Comparison of ENCODE assay signal across 26 cellular contexts in genomic region chr6:141641406-141641805, GRCh38.
DNase-seq lines count a peak whose midpoint lies in the region; ATAC-seq and TF ChIP-seq lines count a peak whose summit lies in the region.
"Had no signal": no experiment of that assay in that cellular context is flagged by ENCODE, and none has a peak within 500 bp of the region (broad histone marks: within the 10 kb centered on the region; RNA-seq: fewer than 3 reads in every experiment).

No MANE protein-coding gene starts in this region.

- H3K4me3 Mint-ChIP-seq in brain (no peak overlapping the region), neural crest cell (no peak overlapping the region)
- H3K4me3 Mint-ChIP-seq: activated CD4-positive, alpha-beta T cell treated with anti-CD3 and anti-CD28 coated beads, Interleukin-2, amount 10 ng/mL, durations not matched to agents 24 days and 14 days; activated T-cell treated with anti-CD3 and anti-CD28 coated beads, Interleukin-2, amount 50 U/mL, for 4 hours; CD4-positive, alpha-beta T cell; T-helper 17 cell had no signal

- H3K23ac ChIP-seq in IMR-90 (ENCODE audit: low read depth, low read length): no peak overlapping the region

- no TSS peak for BruUV-seq in IMR-90 (replicated peaks; lab: Mats Ljungman, UMichigan)

- H3K14ac ChIP-seq in IMR-90 (replicated peaks; ENCODE audit: low read depth, low read length): no peak overlapping the region

- no peak for DNase-seq in BJ (ENCODE audit: low read depth)
- DNase-seq in IMR-90: no peak
- DNase-seq in neural crest cell (ENCODE audit: low read depth, low spot score): no peak
- no peak for DNase-seq in activated T-cell treated with anti-CD3 and anti-CD28 coated beads, Interleukin-2, amount 50 U/mL, for 48 hours
- DNase-seq: activated CD4-positive, alpha-beta T cell treated with anti-CD3 and anti-CD28 coated beads, Interleukin-2, amount 10 ng/mL, durations not matched to agents 24 days and 14 days; activated naive CD4-positive, alpha-beta T cell; activated T-cell treated with anti-CD3 and anti-CD28 coated beads, Interleukin-2, amount 50 U/mL, for 4 hours; amniotic stem cell; CD4-positive, alpha-beta T cell; DMS153; GDM1; head of caudate nucleus; mammary epithelial cell; NCI-H1436 treated with DMSO at 0.1 percent for 48 hours; NCI-H2171; NCI-H524; nucleus accumbens; small intestine; stimulated activated CD4-positive, alpha-beta T cell treated with anti-CD3 and anti-CD28 coated beads, Interleukin-1b, Interleukin-23, amount 100 ng/mL, for 48 hours; T-helper 17 cell; upper lobe of right lung had no signal

- H3K27ac Mint-ChIP-seq in brain (no peak overlapping the region), neural crest cell (ENCODE audit: unreplicated experiment) (no peak overlapping the region)
- H3K27ac Mint-ChIP-seq: activated CD4-positive, alpha-beta T cell treated with anti-CD3 and anti-CD28 coated beads, Interleukin-2, amount 10 ng/mL, durations not matched to agents 24 days and 14 days; CD4-positive, alpha-beta T cell; T-helper 17 cell had no signal

- H3K4me3 ChIP-seq in BJ (ENCODE audit: low read depth, low read length) (no peak overlapping the region), IMR-90 (ENCODE audit: insufficient read depth, low read depth, low read length) (no peak overlapping the region)
- H3K4me3 ChIP-seq: cardiac muscle cell, K562, upper lobe of right lung had no signal

- no peaks in the 10 kb centered on the region for H3K9me3 ChIP-seq in IMR-90 (ENCODE audit: control insufficient read depth, insufficient read depth, low read length)
- H3K9me3 ChIP-seq: upper lobe of right lung had no signal

- H2BK120ac ChIP-seq in IMR-90 (ENCODE audit: low read depth, low read length): no peak overlapping the region

- H3K9me1 ChIP-seq in IMR-90 (ENCODE audit: insufficient read depth, low read length): peaks cover 3% of the 10 kb centered on the region; the same call in 1 of the 2 replicates

- no peak for TF ChIP-seq POLR2A in IMR-90 (IDR thresholded peaks at IDR 0.05; ENCODE audit: low read depth, low read length)

- no peaks in the 10 kb centered on the region for H3K79me1 ChIP-seq in IMR-90 (ENCODE audit: low read depth in 1 of 2, low read length in 2 of 2)

- no peak overlapping the region for H2AK5ac ChIP-seq in IMR-90 (ENCODE audit: low read depth, low read length)

- in situ Hi-C loops in IMR-90 (cut with MboI; ENCODE audit: low sequenced_read_pairs): no loop called here

- no peak overlapping the region for H3K56ac ChIP-seq in IMR-90 (ENCODE audit: extremely low read depth, insufficient read depth, low read length)

- peaks cover 3% of the 10 kb centered on the region for H3K27me3 Mint-ChIP-seq in brain
- no peaks in the 10 kb centered on the region for H3K27me3 Mint-ChIP-seq in neural crest cell (ENCODE audit: low read depth)
- H3K27me3 Mint-ChIP-seq: activated CD4-positive, alpha-beta T cell treated with anti-CD3 and anti-CD28 coated beads, Interleukin-2, amount 10 ng/mL, durations not matched to agents 24 days and 14 days; CD4-positive, alpha-beta T cell; T-helper 17 cell had no signal

- H3K36me3 Mint-ChIP-seq in brain (no peaks in the 10 kb centered on the region), neural crest cell (ENCODE audit: low read depth) (no peaks in the 10 kb centered on the region)

- TF ChIP-seq CTCF in BJ (IDR thresholded peaks at IDR 0.05; ENCODE audit: insufficient read depth, low read depth, low read length) (0 out of 2 replicates have a peak, but pooled peaks have one; percentile 5), IMR-90 (conservative IDR thresholded peaks at IDR 0.05; ENCODE audit: low read depth, low read length) (peak; percentile 32; the same call in 1 of the 2 replicates), brain (conservative IDR thresholded peaks at IDR 0.05) (peak; percentile 27 to 32), neural crest cell (conservative IDR thresholded peaks at IDR 0.05) (peak; percentile 33)

- H3K4me1 ChIP-seq in IMR-90 (ENCODE audit: control insufficient read depth, insufficient read depth, low read length): no peaks in the 10 kb centered on the region
- H3K4me1 ChIP-seq: upper lobe of right lung had no signal

- H4K91ac ChIP-seq in IMR-90 (ENCODE audit: insufficient read depth, low read depth, low read length): no peak overlapping the region

- H4K20me1 ChIP-seq in IMR-90 (ENCODE audit: insufficient read depth, low read length): no peaks in the 10 kb centered on the region

- intact Hi-C loops in IMR-90 (cut with micrococcal nuclease): no loop called here

- no peak overlapping the region for H3K9ac ChIP-seq in IMR-90 (ENCODE audit: low read depth, low read length)

- no peak overlapping the region for H2BK15ac ChIP-seq in IMR-90 (ENCODE audit: low read depth, low read length)

- ATAC-seq in IMR-90 (ENCODE audit: low read depth) (no peak), HG02973 (IDR thresholded peaks at IDR 0.05; ENCODE audit: unreplicated experiment) (no peak), GM19395 (IDR thresholded peaks at IDR 0.05; ENCODE audit: unreplicated experiment) (no peak)
- ATAC-seq: activated T-cell treated with anti-CD3 and anti-CD28 coated beads, Interleukin-2, amount 50 U/mL, for 4 hours; K562; T-helper 17 cell; upper lobe of right lung had no signal

- H4K8ac ChIP-seq in IMR-90 (ENCODE audit: low read depth in 2 of 2, low read length in 2 of 2): no peak overlapping the region

- H3K36me3 ChIP-seq in BJ (ENCODE audit: control insufficient read depth, insufficient read depth, low read length) (no peaks in the 10 kb centered on the region), IMR-90 (ENCODE audit: control insufficient read depth, insufficient read depth, low read length) (no peaks in the 10 kb centered on the region)
- H3K36me3 ChIP-seq: cardiac muscle cell, upper lobe of right lung had no signal

- H4K5ac ChIP-seq in IMR-90 (ENCODE audit: low read depth, low read length): no peak overlapping the region

- no peak overlapping the region for H3K4me2 ChIP-seq in IMR-90 (ENCODE audit: low read depth, low read length)

- H2BK20ac ChIP-seq in IMR-90 (ENCODE audit: low read depth, low read length): no peak overlapping the region

- no peak overlapping the region for H3K27ac ChIP-seq in IMR-90 (ENCODE audit: insufficient read depth, low read length)
- H3K27ac ChIP-seq: cardiac muscle cell, upper lobe of right lung had no signal

- no peak overlapping the region for H2BK5ac ChIP-seq in IMR-90 (ENCODE audit: low read depth, low read length, poor library complexity, severe bottlenecking)

- H3K4ac ChIP-seq in IMR-90 (ENCODE audit: low read depth, low read length): no peak overlapping the region

- H2AK9ac ChIP-seq in IMR-90 (replicated peaks; ENCODE audit: low read depth, low read length, poor library complexity): no peak overlapping the region

- WGBS in IMR-90 (ENCODE audit: extremely low coverage in 2 of 2, insufficient read length in 1 of 2), 2 experiments: no CpG with 5 or more reads among the region's 1 CpG

- POLR2A ChIA-PET in BJ (lab: Charles Lee) (no interaction called here), IMR-90 (lab: Charles Lee; ENCODE audit: unreplicated experiment) (no interaction called here)

- CTCF ChIA-PET in BJ (lab: Yijun Ruan, JAX): interaction anchor here (0.6 kb wide), 1 partner anchor 232 kb away, joined by 4 read pairs; no protein-coding TSS in a partner anchor
- CTCF ChIA-PET in IMR-90 (lab: Yijun Ruan, JAX): no interaction called here

- H3K9me3 Mint-ChIP-seq in brain (peaks cover 0 to 4% (median 0%) of the 10 kb centered on the region in 5 experiments), neural crest cell (peaks cover 3% of the 10 kb centered on the region)
- H3K9me3 Mint-ChIP-seq: activated CD4-positive, alpha-beta T cell treated with anti-CD3 and anti-CD28 coated beads, Interleukin-2, amount 10 ng/mL, durations not matched to agents 24 days and 14 days; activated T-cell treated with anti-CD3 and anti-CD28 coated beads, Interleukin-2, amount 50 U/mL, for 4 hours; CD4-positive, alpha-beta T cell had no signal

- H3K18ac ChIP-seq in IMR-90 (ENCODE audit: low read depth, low read length): no peak overlapping the region

- no peak overlapping the region for H2AFZ ChIP-seq in IMR-90 (replicated peaks; ENCODE audit: low read length, poor library complexity)

- peak; percentile 14; the same call in 1 of the 2 replicates for TF ChIP-seq RAD21 in IMR-90 (IDR thresholded peaks at IDR 0.05; ENCODE audit: low read length)

- peaks cover 19% of the 10 kb centered on the region for H3K4me1 Mint-ChIP-seq in brain
- no peaks in the 10 kb centered on the region for H3K4me1 Mint-ChIP-seq in neural crest cell
- H3K4me1 Mint-ChIP-seq: activated CD4-positive, alpha-beta T cell treated with anti-CD3 and anti-CD28 coated beads, Interleukin-2, amount 10 ng/mL, durations not matched to agents 24 days and 14 days; T-helper 17 cell had no signal

- H3K27me3 ChIP-seq in BJ (ENCODE audit: control insufficient read depth, insufficient read depth, low read length) (no peaks in the 10 kb centered on the region), IMR-90 (ENCODE audit: control insufficient read depth, insufficient read depth, low read length) (no peaks in the 10 kb centered on the region)
- H3K27me3 ChIP-seq: cardiac muscle cell, upper lobe of right lung had no signal

- dilution Hi-C loops in IMR-90 (cut with HindIII; ENCODE audit: low sequenced_read_pairs, unreplicated experiment): no loop called here

TF ChIP-seq in IMR-90, 13 proteins besides CTCF, POLR2A, EP300 and RAD21:
- TF ChIP-seq BHLHE40 (IDR thresholded peaks at IDR 0.05; ENCODE audit: low read depth, low read length): no peak
- TF ChIP-seq USF2 (IDR thresholded peaks at IDR 0.05; ENCODE audit: low read depth, low read length): no peak
